In the genomic region with DNA sequence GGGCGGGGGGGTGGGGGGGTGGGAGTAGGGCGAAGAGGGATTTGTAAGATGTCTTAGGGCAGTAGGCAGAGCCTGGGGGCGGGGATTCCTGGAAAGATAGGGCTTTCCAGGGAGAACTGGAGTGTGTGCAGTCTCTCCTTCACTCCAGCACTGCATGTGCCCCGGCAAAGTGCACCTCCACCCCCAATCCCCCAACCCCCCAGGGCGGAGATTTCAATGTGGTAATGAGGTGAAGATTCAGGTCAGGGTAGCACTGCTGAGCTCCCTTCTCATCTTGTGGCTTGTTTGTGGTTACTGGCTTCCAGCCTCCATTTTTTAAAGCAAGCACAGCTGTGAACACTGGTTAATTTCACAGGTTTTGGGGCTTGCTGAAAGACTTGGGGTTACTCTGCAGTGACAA, we compare ENCODE assay signal across 1 cellular context.
A peak's percentile ranks its signal among the peaks of the same experiment; 100 is the strongest.
TF ChIP-seq lines count a peak whose summit lies in the region.

No MANE protein-coding gene starts in this region.

TF ChIP-seq in GM12878, 131 proteins besides CTCF, POLR2A, EP300 and RAD21:
- TF ChIP-seq PAX8 (IDR thresholded peaks at IDR 0.05) (no peak), IKZF2 (IDR thresholded peaks at IDR 0.05) (no peak), ZNF384 (IDR thresholded peaks at IDR 0.05; ENCODE audit: borderline replicate concordance, low read depth, low read length) (no peak), RUNX3 (IDR thresholded peaks at IDR 0.05; ENCODE audit: low read length) (peak; percentile 69), POLR2AphosphoS2 (IDR thresholded peaks at IDR 0.05; ENCODE audit: low read depth, low read length) (no peak)
